In the genomic region with DNA sequence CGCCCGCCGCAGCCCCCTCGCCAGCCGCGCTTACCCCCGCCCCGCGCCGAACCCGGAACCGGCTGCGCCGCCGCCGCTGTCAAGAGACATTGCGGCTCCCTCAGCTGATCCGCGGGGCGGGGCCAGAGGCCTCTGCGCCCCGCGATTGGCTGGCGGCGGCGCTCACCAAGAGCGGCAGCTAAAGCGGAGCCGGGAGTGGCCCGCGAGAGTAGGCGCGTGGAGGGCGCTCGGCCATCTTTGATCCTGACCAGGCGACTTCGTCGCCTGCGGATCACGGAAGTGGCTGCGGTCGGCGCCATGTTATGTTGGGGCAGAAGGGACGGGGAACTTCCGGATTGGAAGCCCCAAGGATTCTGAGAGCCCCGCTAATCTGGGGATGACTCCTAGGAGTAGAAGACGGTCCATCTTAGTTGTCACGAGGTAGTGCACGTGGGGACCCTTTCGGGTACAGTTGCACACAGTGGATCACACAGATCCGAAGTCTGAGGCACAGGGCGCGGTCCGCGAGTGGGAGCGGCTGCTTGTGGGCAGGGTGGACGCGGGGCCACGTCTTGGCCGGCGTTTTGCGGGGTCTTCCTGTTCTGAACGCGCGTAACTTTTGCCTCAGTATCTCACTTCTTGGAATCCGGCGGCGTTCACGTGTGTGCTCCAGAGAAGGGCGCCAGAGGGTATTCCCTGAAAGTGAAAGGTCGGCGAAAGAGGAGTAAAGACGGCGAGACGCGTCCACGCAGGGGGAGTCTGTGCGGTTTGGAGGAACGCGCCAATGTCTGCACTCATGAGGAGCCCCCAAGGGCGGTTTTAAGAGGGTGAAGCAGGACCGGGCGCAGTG, we compare ENCODE assay signal across 1 cellular context.
A peak's percentile ranks its signal among the peaks of the same experiment; 100 is the strongest.
TF ChIP-seq lines count a peak whose summit lies in the region.

A gene with protein sequence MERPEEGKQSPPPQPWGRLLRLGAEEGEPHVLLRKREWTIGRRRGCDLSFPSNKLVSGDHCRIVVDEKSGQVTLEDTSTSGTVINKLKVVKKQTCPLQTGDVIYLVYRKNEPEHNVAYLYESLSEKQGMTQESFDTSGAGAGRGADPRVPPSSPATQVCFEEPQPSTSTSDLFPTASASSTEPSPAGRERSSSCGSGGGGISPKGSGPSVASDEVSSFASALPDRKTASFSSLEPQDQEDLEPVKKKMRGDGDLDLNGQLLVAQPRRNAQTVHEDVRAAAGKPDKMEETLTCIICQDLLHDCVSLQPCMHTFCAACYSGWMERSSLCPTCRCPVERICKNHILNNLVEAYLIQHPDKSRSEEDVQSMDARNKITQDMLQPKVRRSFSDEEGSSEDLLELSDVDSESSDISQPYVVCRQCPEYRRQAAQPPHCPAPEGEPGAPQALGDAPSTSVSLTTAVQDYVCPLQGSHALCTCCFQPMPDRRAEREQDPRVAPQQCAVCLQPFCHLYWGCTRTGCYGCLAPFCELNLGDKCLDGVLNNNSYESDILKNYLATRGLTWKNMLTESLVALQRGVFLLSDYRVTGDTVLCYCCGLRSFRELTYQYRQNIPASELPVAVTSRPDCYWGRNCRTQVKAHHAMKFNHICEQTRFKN (minus strand): TSS at position 93 of the 829 bp plus-strand sequence. CDS start 277 bp downstream, outside the sequence.

TF ChIP-seq in HepG2, 621 proteins besides CTCF, POLR2A, EP300 and RAD21 (continued from another document and continues in another):
- TF ChIP-seq, protein P1, sequence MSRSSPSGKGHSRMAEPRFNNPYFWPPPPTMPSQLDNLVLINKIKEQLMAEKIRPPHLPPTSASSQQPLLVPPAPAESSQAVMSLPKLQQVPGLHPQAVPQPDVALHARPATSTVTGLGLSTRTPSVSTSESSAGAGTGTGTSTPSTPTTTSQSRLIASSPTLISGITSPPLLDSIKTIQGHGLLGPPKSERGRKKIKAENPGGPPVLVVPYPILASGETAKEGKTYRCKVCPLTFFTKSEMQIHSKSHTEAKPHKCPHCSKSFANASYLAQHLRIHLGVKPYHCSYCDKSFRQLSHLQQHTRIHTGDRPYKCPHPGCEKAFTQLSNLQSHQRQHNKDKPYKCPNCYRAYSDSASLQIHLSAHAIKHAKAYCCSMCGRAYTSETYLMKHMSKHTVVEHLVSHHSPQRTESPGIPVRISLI (CRISPR knock-in tag; IDR thresholded peaks at IDR 0.05; ENCODE audit: borderline replicate concordance), result 0 out of 2 replicates have a peak, but pooled peaks have one; percentile 23
- no peak for TF ChIP-seq KAT2B (IDR thresholded peaks at IDR 0.05; ENCODE audit: borderline replicate concordance, low read depth, low read length)
- TF ChIP-seq ZNF788 (CRISPR knock-in tag; IDR thresholded peaks at IDR 0.05; ENCODE audit: borderline replicate concordance), result no peak
- TF ChIP-seq THYN1 (CRISPR knock-in tag; IDR thresholded peaks at IDR 0.05; ENCODE audit: borderline replicate concordance, low read depth), result no peak
- TF ChIP-seq, protein P2, sequence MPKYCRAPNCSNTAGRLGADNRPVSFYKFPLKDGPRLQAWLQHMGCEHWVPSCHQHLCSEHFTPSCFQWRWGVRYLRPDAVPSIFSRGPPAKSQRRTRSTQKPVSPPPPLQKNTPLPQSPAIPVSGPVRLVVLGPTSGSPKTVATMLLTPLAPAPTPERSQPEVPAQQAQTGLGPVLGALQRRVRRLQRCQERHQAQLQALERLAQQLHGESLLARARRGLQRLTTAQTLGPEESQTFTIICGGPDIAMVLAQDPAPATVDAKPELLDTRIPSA (CRISPR knock-in tag; IDR thresholded peaks at IDR 0.05; ENCODE audit: borderline replicate concordance), result no peak
- peak; percentile 81 for TF ChIP-seq ETV5 (CRISPR knock-in tag; IDR thresholded peaks at IDR 0.05; ENCODE audit: borderline replicate concordance)
- TF ChIP-seq, protein P3, sequence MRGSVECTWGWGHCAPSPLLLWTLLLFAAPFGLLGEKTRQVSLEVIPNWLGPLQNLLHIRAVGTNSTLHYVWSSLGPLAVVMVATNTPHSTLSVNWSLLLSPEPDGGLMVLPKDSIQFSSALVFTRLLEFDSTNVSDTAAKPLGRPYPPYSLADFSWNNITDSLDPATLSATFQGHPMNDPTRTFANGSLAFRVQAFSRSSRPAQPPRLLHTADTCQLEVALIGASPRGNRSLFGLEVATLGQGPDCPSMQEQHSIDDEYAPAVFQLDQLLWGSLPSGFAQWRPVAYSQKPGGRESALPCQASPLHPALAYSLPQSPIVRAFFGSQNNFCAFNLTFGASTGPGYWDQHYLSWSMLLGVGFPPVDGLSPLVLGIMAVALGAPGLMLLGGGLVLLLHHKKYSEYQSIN (CRISPR knock-in tag; IDR thresholded peaks at IDR 0.05; ENCODE audit: borderline replicate concordance), result no peak
- 0 out of 2 replicates have a peak, but pooled peaks have one; percentile 39 for TF ChIP-seq ZNF891 (CRISPR knock-in tag; IDR thresholded peaks at IDR 0.05)
- TF ChIP-seq ZSCAN25 (CRISPR knock-in tag; IDR thresholded peaks at IDR 0.05), result peak; percentile 86
- TF ChIP-seq, protein P4, sequence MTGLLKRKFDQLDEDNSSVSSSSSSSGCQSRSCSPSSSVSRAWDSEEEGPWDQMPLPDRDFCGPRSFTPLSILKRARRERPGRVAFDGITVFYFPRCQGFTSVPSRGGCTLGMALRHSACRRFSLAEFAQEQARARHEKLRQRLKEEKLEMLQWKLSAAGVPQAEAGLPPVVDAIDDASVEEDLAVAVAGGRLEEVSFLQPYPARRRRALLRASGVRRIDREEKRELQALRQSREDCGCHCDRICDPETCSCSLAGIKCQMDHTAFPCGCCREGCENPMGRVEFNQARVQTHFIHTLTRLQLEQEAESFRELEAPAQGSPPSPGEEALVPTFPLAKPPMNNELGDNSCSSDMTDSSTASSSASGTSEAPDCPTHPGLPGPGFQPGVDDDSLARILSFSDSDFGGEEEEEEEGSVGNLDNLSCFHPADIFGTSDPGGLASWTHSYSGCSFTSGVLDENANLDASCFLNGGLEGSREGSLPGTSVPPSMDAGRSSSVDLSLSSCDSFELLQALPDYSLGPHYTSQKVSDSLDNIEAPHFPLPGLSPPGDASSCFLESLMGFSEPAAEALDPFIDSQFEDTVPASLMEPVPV (CRISPR knock-in tag; IDR thresholded peaks at IDR 0.05), result 0 out of 2 replicates have a peak, but pooled peaks have one; percentile 27
- peak; percentile 67 for TF ChIP-seq AGO2 (optimal IDR thresholded peaks at IDR 0.05; ENCODE audit: low read depth, low read length)
- TF ChIP-seq THAP11 (CRISPR knock-in tag; IDR thresholded peaks at IDR 0.05), result peak; percentile 95
- no peak for TF ChIP-seq FOSL1 (CRISPR knock-in tag; IDR thresholded peaks at IDR 0.05; ENCODE audit: borderline replicate concordance)
- TF ChIP-seq ZNF350 (CRISPR knock-in tag; IDR thresholded peaks at IDR 0.05; ENCODE audit: borderline replicate concordance, low read depth), result peak; percentile 83; the same call in 1 of the 2 replicates
- no peak for TF ChIP-seq NFIB (CRISPR knock-in tag; IDR thresholded peaks at IDR 0.05; ENCODE audit: borderline replicate concordance)
- no peak for TF ChIP-seq GLI4 (CRISPR knock-in tag; IDR thresholded peaks at IDR 0.05; ENCODE audit: borderline replicate concordance)
- TF ChIP-seq SAFB2 (CRISPR knock-in tag; IDR thresholded peaks at IDR 0.05; ENCODE audit: borderline replicate concordance, low read depth), result peak; percentile 61; the same call in 1 of the 2 replicates
- TF ChIP-seq REL (CRISPR knock-in tag; conservative IDR thresholded peaks at IDR 0.05), result no peak
- TF ChIP-seq, protein P5, sequence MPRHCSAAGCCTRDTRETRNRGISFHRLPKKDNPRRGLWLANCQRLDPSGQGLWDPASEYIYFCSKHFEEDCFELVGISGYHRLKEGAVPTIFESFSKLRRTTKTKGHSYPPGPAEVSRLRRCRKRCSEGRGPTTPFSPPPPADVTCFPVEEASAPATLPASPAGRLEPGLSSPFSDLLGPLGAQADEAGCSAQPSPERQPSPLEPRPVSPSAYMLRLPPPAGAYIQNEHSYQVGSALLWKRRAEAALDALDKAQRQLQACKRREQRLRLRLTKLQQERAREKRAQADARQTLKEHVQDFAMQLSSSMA (CRISPR knock-in tag; IDR thresholded peaks at IDR 0.05), result peak; percentile 69
- peak; percentile 69; the same call in 1 of the 2 replicates for TF ChIP-seq CBX5 (CRISPR knock-in tag; IDR thresholded peaks at IDR 0.05; ENCODE audit: borderline replicate concordance)
- TF ChIP-seq ZNF136 (CRISPR knock-in tag; IDR thresholded peaks at IDR 0.05; ENCODE audit: low read depth), result no peak
- peak; percentile 92 for TF ChIP-seq CBFB (CRISPR knock-in tag; IDR thresholded peaks at IDR 0.05)
- no peak for TF ChIP-seq TCF7L2 (IDR thresholded peaks at IDR 0.05; ENCODE audit: low read depth, low read length)
- TF ChIP-seq NFATC3 (CRISPR knock-in tag; IDR thresholded peaks at IDR 0.05), result no peak
- peak; percentile 69; the same call in 1 of the 2 replicates for TF ChIP-seq ZNF431 (CRISPR knock-in tag; IDR thresholded peaks at IDR 0.05; ENCODE audit: borderline replicate concordance, low read depth)
- TF ChIP-seq, protein P6, sequence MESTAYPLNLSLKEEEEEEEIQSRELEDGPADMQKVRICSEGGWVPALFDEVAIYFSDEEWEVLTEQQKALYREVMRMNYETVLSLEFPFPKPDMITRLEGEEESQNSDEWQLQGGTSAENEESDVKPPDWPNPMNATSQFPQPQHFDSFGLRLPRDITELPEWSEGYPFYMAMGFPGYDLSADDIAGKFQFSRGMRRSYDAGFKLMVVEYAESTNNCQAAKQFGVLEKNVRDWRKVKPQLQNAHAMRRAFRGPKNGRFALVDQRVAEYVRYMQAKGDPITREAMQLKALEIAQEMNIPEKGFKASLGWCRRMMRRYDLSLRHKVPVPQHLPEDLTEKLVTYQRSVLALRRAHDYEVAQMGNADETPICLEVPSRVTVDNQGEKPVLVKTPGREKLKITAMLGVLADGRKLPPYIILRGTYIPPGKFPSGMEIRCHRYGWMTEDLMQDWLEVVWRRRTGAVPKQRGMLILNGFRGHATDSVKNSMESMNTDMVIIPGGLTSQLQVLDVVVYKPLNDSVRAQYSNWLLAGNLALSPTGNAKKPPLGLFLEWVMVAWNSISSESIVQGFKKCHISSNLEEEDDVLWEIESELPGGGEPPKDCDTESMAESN (CRISPR knock-in tag; conservative IDR thresholded peaks at IDR 0.05), result peak; percentile 85
- TF ChIP-seq BCL6 (CRISPR knock-in tag; IDR thresholded peaks at IDR 0.05), result no peak
- TF ChIP-seq RNF2 (conservative IDR thresholded peaks at IDR 0.05; ENCODE audit: low read depth), result peak; percentile 37; the same call in 1 of the 2 replicates
- no peak for TF ChIP-seq ZNF292 (CRISPR knock-in tag; IDR thresholded peaks at IDR 0.05; ENCODE audit: borderline replicate concordance, low read depth)
- TF ChIP-seq, protein P7, sequence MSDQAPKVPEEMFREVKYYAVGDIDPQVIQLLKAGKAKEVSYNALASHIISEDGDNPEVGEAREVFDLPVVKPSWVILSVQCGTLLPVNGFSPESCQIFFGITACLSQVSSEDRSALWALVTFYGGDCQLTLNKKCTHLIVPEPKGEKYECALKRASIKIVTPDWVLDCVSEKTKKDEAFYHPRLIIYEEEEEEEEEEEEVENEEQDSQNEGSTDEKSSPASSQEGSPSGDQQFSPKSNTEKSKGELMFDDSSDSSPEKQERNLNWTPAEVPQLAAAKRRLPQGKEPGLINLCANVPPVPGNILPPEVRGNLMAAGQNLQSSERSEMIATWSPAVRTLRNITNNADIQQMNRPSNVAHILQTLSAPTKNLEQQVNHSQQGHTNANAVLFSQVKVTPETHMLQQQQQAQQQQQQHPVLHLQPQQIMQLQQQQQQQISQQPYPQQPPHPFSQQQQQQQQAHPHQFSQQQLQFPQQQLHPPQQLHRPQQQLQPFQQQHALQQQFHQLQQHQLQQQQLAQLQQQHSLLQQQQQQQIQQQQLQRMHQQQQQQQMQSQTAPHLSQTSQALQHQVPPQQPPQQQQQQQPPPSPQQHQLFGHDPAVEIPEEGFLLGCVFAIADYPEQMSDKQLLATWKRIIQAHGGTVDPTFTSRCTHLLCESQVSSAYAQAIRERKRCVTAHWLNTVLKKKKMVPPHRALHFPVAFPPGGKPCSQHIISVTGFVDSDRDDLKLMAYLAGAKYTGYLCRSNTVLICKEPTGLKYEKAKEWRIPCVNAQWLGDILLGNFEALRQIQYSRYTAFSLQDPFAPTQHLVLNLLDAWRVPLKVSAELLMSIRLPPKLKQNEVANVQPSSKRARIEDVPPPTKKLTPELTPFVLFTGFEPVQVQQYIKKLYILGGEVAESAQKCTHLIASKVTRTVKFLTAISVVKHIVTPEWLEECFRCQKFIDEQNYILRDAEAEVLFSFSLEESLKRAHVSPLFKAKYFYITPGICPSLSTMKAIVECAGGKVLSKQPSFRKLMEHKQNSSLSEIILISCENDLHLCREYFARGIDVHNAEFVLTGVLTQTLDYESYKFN (CRISPR knock-in tag; conservative IDR thresholded peaks at IDR 0.05), result peak; percentile 37; the same call in 1 of the 2 replicates
- peak; percentile 31; the same call in 1 of the 2 replicates for TF ChIP-seq ISL2 (CRISPR knock-in tag; IDR thresholded peaks at IDR 0.05)
- TF ChIP-seq SP5 (CRISPR knock-in tag; IDR thresholded peaks at IDR 0.05; ENCODE audit: borderline replicate concordance, low read depth), result no peak
- TF ChIP-seq ZKSCAN5 (CRISPR knock-in tag; IDR thresholded peaks at IDR 0.05), result 0 out of 2 replicates have a peak, but pooled peaks have one; percentile 29
- peak; percentile 88 for TF ChIP-seq ZNF878 (CRISPR knock-in tag; IDR thresholded peaks at IDR 0.05)
- TF ChIP-seq, protein P8, sequence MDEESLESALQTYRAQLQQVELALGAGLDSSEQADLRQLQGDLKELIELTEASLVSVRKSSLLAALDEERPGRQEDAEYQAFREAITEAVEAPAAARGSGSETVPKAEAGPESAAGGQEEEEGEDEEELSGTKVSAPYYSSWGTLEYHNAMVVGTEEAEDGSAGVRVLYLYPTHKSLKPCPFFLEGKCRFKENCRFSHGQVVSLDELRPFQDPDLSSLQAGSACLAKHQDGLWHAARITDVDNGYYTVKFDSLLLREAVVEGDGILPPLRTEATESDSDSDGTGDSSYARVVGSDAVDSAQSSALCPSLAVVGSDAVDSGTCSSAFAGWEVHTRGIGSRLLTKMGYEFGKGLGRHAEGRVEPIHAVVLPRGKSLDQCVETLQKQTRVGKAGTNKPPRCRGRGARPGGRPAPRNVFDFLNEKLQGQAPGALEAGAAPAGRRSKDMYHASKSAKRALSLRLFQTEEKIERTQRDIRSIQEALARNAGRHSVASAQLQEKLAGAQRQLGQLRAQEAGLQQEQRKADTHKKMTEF (CRISPR knock-in tag; IDR thresholded peaks at IDR 0.05), result peak; percentile 80
- no peak for TF ChIP-seq DPF2 (CRISPR knock-in tag; IDR thresholded peaks at IDR 0.05; ENCODE audit: borderline replicate concordance, low read depth)
- TF ChIP-seq ZC3H13 (CRISPR knock-in tag; IDR thresholded peaks at IDR 0.05), result no peak
- TF ChIP-seq HOXA9 (CRISPR knock-in tag; IDR thresholded peaks at IDR 0.05; ENCODE audit: borderline replicate concordance), result no peak
- no peak for TF ChIP-seq ZKSCAN1 (IDR thresholded peaks at IDR 0.05; ENCODE audit: low read length)
